13 cellular contexts compared by ENCODE assay signal in the genomic region with DNA sequence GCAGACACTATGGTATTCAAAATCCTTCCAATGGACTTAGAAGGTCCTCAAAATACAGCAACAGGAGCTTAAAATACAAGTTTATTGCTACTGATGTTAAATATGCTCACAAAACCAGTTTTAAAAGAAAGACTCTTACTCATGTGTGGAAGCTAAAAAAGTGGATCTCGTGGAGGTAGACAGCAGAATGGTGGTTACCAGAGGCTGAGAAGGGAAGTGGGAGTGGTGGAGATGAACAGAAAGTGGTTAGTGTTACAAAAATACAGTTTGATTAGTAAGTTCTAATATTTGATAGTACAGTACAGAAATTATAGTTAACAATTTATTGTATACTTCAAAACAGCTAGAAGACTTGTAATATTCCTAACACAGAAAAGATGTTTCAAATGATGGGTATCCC. TPM values are rescaled to one million over a fixed set of nuclear protein-coding genes. Genes with fewer than 3 reads are reported as not detected.
DNase-seq lines count a peak whose midpoint lies in the region; ATAC-seq and TF ChIP-seq lines count a peak whose summit lies in the region.
"Had no signal": no experiment of that assay in that cellular context is flagged by ENCODE, and none has a peak within 500 bp of the region (broad histone marks: within the 10 kb centered on the region; RNA-seq: fewer than 3 reads in every experiment).

No MANE protein-coding gene starts in this region.

- DNase-seq in activated naive CD4-positive, alpha-beta T cell treated with anti-CD3 and anti-CD28 coated beads, Interleukin-2, amount 50 U/mL, for 16 hours: no peak
- no peak for DNase-seq in Karpas-422
- DNase-seq in activated B cell treated with CpG ODN at 0.5 μM for 24 hours: no peak
- DNase-seq in activated CD8-positive, alpha-beta memory T cell treated with anti-CD3 and anti-CD28 coated beads for 24 hours: no peak
- DNase-seq: foreskin melanocyte; NCI-H1092; stimulated activated CD4-positive, alpha-beta T cell treated with anti-CD3 and anti-CD28 coated beads, Interleukin-4, amount 100 ng/mL, for 4 hours; upper lobe of right lung had no signal

- H3K4me1 ChIP-seq in Karpas-422 (ENCODE audit: low read length) (peaks cover 96% of the 10 kb centered on the region), neutrophil (ENCODE audit: control insufficient read depth in 1 of 2, insufficient read depth in 1 of 2, low read depth in 1 of 2, low read length in 1 of 2) (peaks cover 19 to 24% of the 10 kb centered on the region in 2 experiments)
- H3K4me1 ChIP-seq: neural progenitor cell had no signal

- intact Hi-C loops in activated B cell treated with CpG ODN at 0.5 μM for 24 hours (cut with micrococcal nuclease): no loop called here

- TF ChIP-seq POLR2A in GM18505 (IDR thresholded peaks at IDR 0.05; ENCODE audit: borderline replicate concordance, extremely low read depth, insufficient read depth, insufficient read length): no peak

- H3K4me2 ChIP-seq in Karpas-422 (ENCODE audit: low read depth, low read length, poor library complexity, severe bottlenecking): peak overlapping the region; percentile 90
- H3K4me2 ChIP-seq: neural progenitor cell had no signal

- H3K36me3 Mint-ChIP-seq in activated naive CD4-positive, alpha-beta T cell treated with anti-CD3 and anti-CD28 coated beads, Interleukin-2, amount 50 U/mL, for 24 hours: peaks cover 20% of the 10 kb centered on the region
- H3K36me3 Mint-ChIP-seq in activated B cell treated with CpG ODN at 0.5 μM for 24 hours (ENCODE audit: low read depth): peaks cover 24% of the 10 kb centered on the region

- H3K79me2 ChIP-seq in Karpas-422 (ENCODE audit: low read length): peaks cover 95% of the 10 kb centered on the region

- peak overlapping the region; percentile 94 for H3K27ac ChIP-seq in Karpas-422 (ENCODE audit: low read length)
- H3K27ac ChIP-seq in neutrophil: peak overlapping the region; percentile 50
- H3K27ac ChIP-seq: neural progenitor cell, upper lobe of right lung had no signal

- H3K9ac ChIP-seq in Karpas-422 (ENCODE audit: low read length): no peak overlapping the region; the same call in 1 of the 2 replicates
- H3K9ac ChIP-seq: neural progenitor cell had no signal

- H3K4me3 ChIP-seq in Karpas-422 (ENCODE audit: low read length): no peak overlapping the region
- no peak overlapping the region for H3K4me3 ChIP-seq in neutrophil (ENCODE audit: low read depth in 1 of 2, low read length in 1 of 2)
- H3K4me3 ChIP-seq: neural progenitor cell, upper lobe of right lung had no signal

- POLR2A ChIA-PET in activated B cell treated with CpG ODN at 0.5 μM for 24 hours (lab: Charles Lee): interaction anchor here (0.9 to 6.4 kb wide), 4 partner anchors 9 to 87 kb away, joined by 4 to 55 read pairs (median 7); partner anchors contain the start of genes ADAM17 and YWHAQ

- TF ChIP-seq CTCF in activated B cell treated with CpG ODN at 0.5 μM for 24 hours (IDR thresholded peaks at IDR 0.05) (no peak), neutrophil (IDR thresholded peaks at IDR 0.05) (no peak)

- no peaks in the 10 kb centered on the region for H3K9me3 ChIP-seq in Karpas-422 (ENCODE audit: low read length)
- H3K9me3 ChIP-seq in neutrophil: no peaks in the 10 kb centered on the region
- H3K9me3 ChIP-seq: upper lobe of right lung had no signal

- peak overlapping the region; percentile 52 for H3K27ac Mint-ChIP-seq in activated naive CD4-positive, alpha-beta T cell treated with anti-CD3 and anti-CD28 coated beads, Interleukin-2, amount 50 U/mL, for 24 hours
- H3K27ac Mint-ChIP-seq in activated B cell treated with CpG ODN at 0.5 μM for 24 hours: peak overlapping the region; percentile 57
- H3K27ac Mint-ChIP-seq: neural progenitor cell had no signal

- H3K9me3 Mint-ChIP-seq in activated naive CD4-positive, alpha-beta T cell treated with anti-CD3 and anti-CD28 coated beads, Interleukin-2, amount 50 U/mL, for 24 hours: no peaks in the 10 kb centered on the region
- H3K9me3 Mint-ChIP-seq in activated B cell treated with CpG ODN at 0.5 μM for 24 hours: no peaks in the 10 kb centered on the region
- H3K9me3 Mint-ChIP-seq: neural progenitor cell had no signal

- CTCF ChIA-PET in activated B cell treated with CpG ODN at 0.5 μM for 24 hours (lab: Charles Lee): interaction anchor here (0.6 kb wide), 1 partner anchor 939 kb away, joined by 3 read pairs; no protein-coding TSS in a partner anchor

- no peaks in the 10 kb centered on the region for H3K27me3 ChIP-seq in Karpas-422 (ENCODE audit: low read length)
- H3K27me3 ChIP-seq in neutrophil: no peaks in the 10 kb centered on the region
- H3K27me3 ChIP-seq: neural progenitor cell, upper lobe of right lung had no signal

- H3K9me2 ChIP-seq in Karpas-422 (replicated peaks; ENCODE audit: insufficient read depth, low read length): no peaks in the 10 kb centered on the region

- no peaks in the 10 kb centered on the region for H4K20me1 ChIP-seq in Karpas-422 (ENCODE audit: insufficient read depth, low read depth, low read length)

- ATAC-seq in activated B cell treated with CpG ODN at 0.5 μM for 24 hours (ENCODE audit: low read depth) (no peak), GM18505 (IDR thresholded peaks at IDR 0.05; ENCODE audit: unreplicated experiment) (no peak), GM19324 (IDR thresholded peaks at IDR 0.05; ENCODE audit: low FRiP score, unreplicated experiment) (no peak)
- ATAC-seq: upper lobe of right lung had no signal

- H3K36me3 ChIP-seq in Karpas-422 (ENCODE audit: insufficient read depth, low read length) (peaks cover 28% of the 10 kb centered on the region), neutrophil (peaks cover 6% of the 10 kb centered on the region)
- H3K36me3 ChIP-seq: neural progenitor cell had no signal

- peaks cover 69% of the 10 kb centered on the region for H3K4me1 Mint-ChIP-seq in activated naive CD4-positive, alpha-beta T cell treated with anti-CD3 and anti-CD28 coated beads, Interleukin-2, amount 50 U/mL, for 24 hours
- peaks cover 91% of the 10 kb centered on the region for H3K4me1 Mint-ChIP-seq in activated B cell treated with CpG ODN at 0.5 μM for 24 hours

- H2AFZ ChIP-seq in Karpas-422 (ENCODE audit: low read length): no peak overlapping the region
- H2AFZ ChIP-seq: neural progenitor cell had no signal

- no peaks in the 10 kb centered on the region for H3K27me3 Mint-ChIP-seq in activated naive CD4-positive, alpha-beta T cell treated with anti-CD3 and anti-CD28 coated beads, Interleukin-2, amount 50 U/mL, for 24 hours
- H3K27me3 Mint-ChIP-seq in activated B cell treated with CpG ODN at 0.5 μM for 24 hours: no peaks in the 10 kb centered on the region

- peak overlapping the region; percentile 16 for H3K4me3 Mint-ChIP-seq in activated naive CD4-positive, alpha-beta T cell treated with anti-CD3 and anti-CD28 coated beads, Interleukin-2, amount 50 U/mL, for 24 hours
- H3K4me3 Mint-ChIP-seq in activated B cell treated with CpG ODN at 0.5 μM for 24 hours: peak overlapping the region; percentile 26
- H3K4me3 Mint-ChIP-seq: neural progenitor cell had no signal

RNA-seq across cellular contexts. Expression of gene ADAM17, which starts 12.1 kb away (rescaled TPM):
- 36.6 and 39.8 TPM in 2 replicates for total RNA-seq in Karpas-422 (2014; rRNA removed; shearing (Covaris generic); ENCODE audit: low replicate concordance)
- 34.3 and 39.5 TPM in 2 replicates for total RNA-seq in activated B cell treated with CpG ODN at 0.5 μM for 24 hours
